ENCODE assay signal across 19 cellular contexts in the genomic region with DNA sequence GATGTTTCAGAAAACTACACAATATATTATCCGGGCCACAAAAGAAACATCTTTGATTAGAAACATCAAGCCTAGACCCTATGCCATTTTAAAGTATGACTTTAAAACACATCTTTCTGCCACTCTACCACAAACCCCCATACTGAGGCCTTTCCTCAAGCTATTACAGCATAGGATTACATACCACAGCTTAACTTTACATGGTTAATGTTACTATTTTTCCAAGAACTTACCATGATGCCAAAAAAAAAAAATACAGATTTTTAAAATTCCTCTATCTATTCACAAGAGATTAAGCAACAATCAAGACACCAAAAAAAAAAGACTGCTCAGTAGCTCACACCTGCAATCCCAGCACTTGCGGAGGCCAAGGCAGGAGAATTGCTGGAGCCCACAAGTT.
"Had no signal": no experiment of that assay in that cellular context is flagged by ENCODE, and none has a peak within 500 bp of the region (broad histone marks: within the 10 kb centered on the region; RNA-seq: fewer than 3 reads in every experiment).

No MANE protein-coding gene starts in this region.

- H3K36me3 ChIP-seq: breast epithelium, spleen, stomach had no signal

- H3K4me1 Mint-ChIP-seq: activated CD4-positive, alpha-beta T cell treated with anti-CD3 and anti-CD28 coated beads, Interleukin-2, amount 10 ng/mL, durations not matched to agents 7 days and 5 days had no signal

- H3K27ac Mint-ChIP-seq: activated CD4-positive, alpha-beta T cell treated with anti-CD3 and anti-CD28 coated beads, Interleukin-2, amount 10 ng/mL, durations not matched to agents 7 days and 5 days; activated naive CD8-positive, alpha-beta T cell; T-helper 2 cell treated with Interferon-gamma antibody and Interleukin-4, amounts not matched to agents 5 μg/mL and 100 μg/mL, for 36 hours had no signal

- H3K9me3 Mint-ChIP-seq: activated CD4-positive, alpha-beta T cell treated with anti-CD3 and anti-CD28 coated beads, Interleukin-2, amount 10 ng/mL, durations not matched to agents 7 days and 5 days; neural crest cell; T-helper 2 cell treated with Interferon-gamma antibody and Interleukin-4, amounts not matched to agents 5 μg/mL and 100 μg/mL, for 36 hours had no signal

- H3K27me3 ChIP-seq: breast epithelium, stomach, testis had no signal

- ATAC-seq: left ventricle myocardium superior, sciatic nerve had no signal

- H3K4me3 Mint-ChIP-seq: activated CD4-positive, alpha-beta T cell treated with anti-CD3 and anti-CD28 coated beads, Interleukin-2, amount 10 ng/mL, durations not matched to agents 7 days and 5 days; activated naive CD8-positive, alpha-beta T cell; neural crest cell; T-helper 2 cell treated with Interferon-gamma antibody and Interleukin-4, amounts not matched to agents 5 μg/mL and 100 μg/mL, for 36 hours had no signal

- H3K36me3 Mint-ChIP-seq: activated naive CD8-positive, alpha-beta T cell had no signal

- H3K27ac ChIP-seq: breast epithelium, spleen, stomach, testis had no signal

- DNase-seq: activated CD4-positive, alpha-beta T cell treated with anti-CD3 and anti-CD28 coated beads, Interleukin-2, amount 10 ng/mL, durations not matched to agents 7 days and 5 days; activated CD8-positive, alpha-beta memory T cell treated with anti-CD3 and anti-CD28 coated beads for 24 hours; activated gamma-delta T cell treated with Interleukin-2 at 50 U/mL for 16 hours; aorta; erythroblast; foreskin fibroblast; glutamatergic neuron; hypothalamus; left ventricle myocardium superior; mesendoderm; spleen; stimulated activated CD4-positive, alpha-beta T cell treated with anti-CD3 and anti-CD28 coated beads, Interleukin-1b, Interleukin-23, amount 100 ng/mL, for 48 hours; stomach; testis had no signal

- H3K4me3 ChIP-seq: breast epithelium, spleen, stomach, testis had no signal

- H3K9me3 ChIP-seq: breast epithelium, spleen, stomach, testis had no signal
